9 cellular contexts compared by ENCODE assay signal in genomic region chr5:83711982-83712601, GRCh38. TPM values are rescaled to one million over a fixed set of nuclear protein-coding genes. Genes with fewer than 3 reads are reported as not detected.
DNase-seq lines count a peak whose midpoint lies in the region; ATAC-seq and TF ChIP-seq lines count a peak whose summit lies in the region.
"Had no signal": no experiment of that assay in that cellular context is flagged by ENCODE, and none has a peak within 500 bp of the region (broad histone marks: within the 10 kb centered on the region; RNA-seq: fewer than 3 reads in every experiment).

No MANE protein-coding gene starts in this region.

- intact Hi-C loops in left ventricle myocardium superior (cut with micrococcal nuclease): no loop called here

- H3K4me3 ChIP-seq in GM12875 (ENCODE audit: low read depth, low read length) (no peak overlapping the region), cardiac fibroblast (replicated peaks in 1 of 2; ENCODE audit: low read depth in 2 of 2, low read length in 2 of 2) (no peak overlapping the region), mesenchymal stem cell (ENCODE audit: insufficient read depth in 1 of 2, low read depth in 1 of 2, low read length in 2 of 2) (no peak overlapping the region)
- H3K4me3 ChIP-seq: SJSA1 had no signal

- peaks cover 0 to 31% of the 10 kb centered on the region in 2 experiments for H3K27me3 ChIP-seq in mesenchymal stem cell (ENCODE audit: control insufficient read depth in 1 of 2, insufficient read depth in 1 of 2, low read length in 2 of 2)
- H3K27me3 ChIP-seq: SJSA1 had no signal

- no peak overlapping the region for H3K23ac ChIP-seq in mesenchymal stem cell (ENCODE audit: low read length in 2 of 2)

- no peak overlapping the region for H3K18ac ChIP-seq in mesenchymal stem cell (ENCODE audit: low read depth in 1 of 2, low read length in 2 of 2)

- H2BK12ac ChIP-seq in mesenchymal stem cell (ENCODE audit: low read length in 2 of 2): no peak overlapping the region

- H2AFZ ChIP-seq in mesenchymal stem cell (ENCODE audit: low read depth, low read length): no peak overlapping the region

- ATAC-seq in HG02678 (IDR thresholded peaks at IDR 0.05; ENCODE audit: unreplicated experiment) (peak; percentile 78), left ventricle myocardium superior (no peak)

- no peaks in the 10 kb centered on the region for H3K9me3 ChIP-seq in mesenchymal stem cell (ENCODE audit: control insufficient read depth, low read length)
- H3K9me3 ChIP-seq: SJSA1 had no signal

- no CpG with 5 or more reads among the region's 2 CpGs for WGBS in mesenchymal stem cell

- H3K79me1 ChIP-seq in mesenchymal stem cell (replicated peaks; ENCODE audit: low read length, poor library complexity, severe bottlenecking): peaks cover 1% of the 10 kb centered on the region

- no peak overlapping the region for H2BK15ac ChIP-seq in mesenchymal stem cell (ENCODE audit: low read depth, poor library complexity, severe bottlenecking)

- H3K9ac ChIP-seq in mesenchymal stem cell (ENCODE audit: low read length): no peak overlapping the region

- no peak overlapping the region for H3K4me2 ChIP-seq in mesenchymal stem cell (ENCODE audit: low read length, poor library complexity, severe bottlenecking)

- no peak overlapping the region for H2BK120ac ChIP-seq in mesenchymal stem cell (ENCODE audit: low read depth, low read length)

- no peak overlapping the region for H4K8ac ChIP-seq in mesenchymal stem cell (ENCODE audit: low read length)

- H2BK5ac ChIP-seq in mesenchymal stem cell (ENCODE audit: low read depth, low read length, poor library complexity, severe bottlenecking): no peak overlapping the region

- no peak overlapping the region for H2AK5ac ChIP-seq in mesenchymal stem cell (ENCODE audit: low read length, severe bottlenecking)

- no peaks in the 10 kb centered on the region for H3K36me3 ChIP-seq in mesenchymal stem cell (ENCODE audit: control insufficient read depth in 1 of 2, insufficient read depth in 2 of 2, low read depth in 1 of 2, low read length in 2 of 2)
- H3K36me3 ChIP-seq: SJSA1 had no signal

- DNase-seq in AML-193 (lab: John Stamatoyannopoulos, UW) (peak; percentile 16 to 30), NCI-H748 (lab: John Stamatoyannopoulos, UW; ENCODE audit: unreplicated experiment) (peak; percentile 72), cardiac fibroblast (ENCODE audit: low read depth in 2 of 2) (peak; percentile 63 to 71), mesenchymal stem cell (peak; percentile 57), left ventricle myocardium superior (no peak)
- DNase-seq in effector CD4-positive, alpha-beta T cell: no peak

- H3K4ac ChIP-seq in mesenchymal stem cell (ENCODE audit: low read depth in 1 of 2, low read length in 2 of 2): no peak overlapping the region

- no peak overlapping the region for H3K27ac ChIP-seq in mesenchymal stem cell (ENCODE audit: low read length, poor library complexity, severe bottlenecking)
- H3K27ac ChIP-seq: SJSA1 had no signal

- TF ChIP-seq CTCF in GM12875 (IDR thresholded peaks at IDR 0.05; ENCODE audit: borderline replicate concordance, insufficient read depth, low read depth, low read length) (peak; percentile 45; the same call in 1 of the 2 replicates), cardiac fibroblast (IDR thresholded peaks at IDR 0.05; ENCODE audit: low read depth, low read length) (peak; percentile 64)

- no peak overlapping the region for H4K91ac ChIP-seq in mesenchymal stem cell (ENCODE audit: low read length)

- no peak overlapping the region for H3K14ac ChIP-seq in mesenchymal stem cell (ENCODE audit: low read length in 2 of 2)

- peaks cover 5% of the 10 kb centered on the region for H3K4me1 ChIP-seq in mesenchymal stem cell (ENCODE audit: control insufficient read depth, insufficient read depth, low read depth, low read length)
- H3K4me1 ChIP-seq: SJSA1 had no signal

RNA-seq across cellular contexts. Expression of gene HAPLN1, which starts 8.6 kb away (rescaled TPM):
- polyA plus RNA-seq in mesenchymal stem cell (2013, experiment 1 of 2): 58.8 TPM
- 62.7 TPM for polyA plus RNA-seq in mesenchymal stem cell (2013, experiment 2 of 2)
- 0.05 TPM for total RNA-seq in left ventricle myocardium superior

Comparison
In these comparisons a context has a peak if more than half of its experiments do, and no peak if none do; other contexts are left out.
1. DNase-seq: peak in AML-193 (2 of 2), NCI-H748 (single experiment), cardiac fibroblast (2 of 2) and mesenchymal stem cell (single experiment); none in effector CD4-positive, alpha-beta T cell (single experiment) and left ventricle myocardium superior (single experiment).